21 cellular contexts compared by ENCODE assay signal in the genomic region with DNA sequence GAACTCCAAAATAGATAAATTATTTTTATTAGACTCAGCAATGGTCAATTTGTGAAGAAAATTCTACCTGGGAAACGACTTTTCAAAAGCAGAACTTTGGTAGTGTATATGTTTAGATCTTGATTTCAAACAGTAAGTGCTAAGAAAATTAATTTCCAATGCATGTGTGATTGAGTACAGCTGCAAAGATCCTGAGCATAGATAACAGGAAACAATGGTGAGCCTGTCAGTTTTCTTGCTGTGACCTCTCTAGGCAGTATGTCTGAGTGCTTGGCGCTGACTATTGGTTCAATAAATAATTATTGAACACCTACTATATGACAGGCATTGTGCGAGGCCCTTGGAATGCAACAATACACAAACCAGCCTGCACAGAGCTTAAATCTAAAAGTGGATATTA.
"Had no signal": no experiment of that assay in that cellular context is flagged by ENCODE, and none has a peak within 500 bp of the region (broad histone marks: within the 10 kb centered on the region; RNA-seq: fewer than 3 reads in every experiment).

No MANE protein-coding gene starts in this region.

- H3K4me2 ChIP-seq: smooth muscle cell had no signal

- H3K27me3 Mint-ChIP-seq: naive thymus-derived CD4-positive, alpha-beta T cell had no signal

- H3K36me3 Mint-ChIP-seq: naive thymus-derived CD4-positive, alpha-beta T cell; stimulated activated effector memory CD8-positive, alpha-beta T cell treated with anti-CD3 and anti-CD28 coated beads, Interleukin-12 subunit alpha, Interleukin-12 subunit beta, amount 100 ng/mL, for 72 hours had no signal

- H3K36me3 ChIP-seq: prostate gland, right atrium auricular region, stomach, thyroid gland, vagina had no signal

- H3K4me1 ChIP-seq: prostate gland, right atrium auricular region, stomach, thyroid gland, vagina had no signal

- H3K4me1 Mint-ChIP-seq: immature natural killer cell; naive thymus-derived CD4-positive, alpha-beta T cell; stimulated activated effector memory CD8-positive, alpha-beta T cell treated with anti-CD3 and anti-CD28 coated beads, Interleukin-12 subunit alpha, Interleukin-12 subunit beta, amount 100 ng/mL, for 72 hours had no signal

- H3K4me3 ChIP-seq: dorsolateral prefrontal cortex, prostate gland, right atrium auricular region, smooth muscle cell, stomach, thyroid gland, vagina had no signal

- H3K27ac ChIP-seq: prostate gland, right atrium auricular region, stomach, thyroid gland, vagina had no signal

- H3K9me3 Mint-ChIP-seq: nephron progenitor cell had no signal

- ATAC-seq: left lobe of liver; naive thymus-derived CD4-positive, alpha-beta T cell; sciatic nerve; stimulated activated effector memory CD8-positive, alpha-beta T cell treated with anti-CD3 and anti-CD28 coated beads, Interleukin-12 subunit alpha, Interleukin-12 subunit beta, amount 100 ng/mL, for 72 hours had no signal

- H3K27ac Mint-ChIP-seq: immature natural killer cell; naive thymus-derived CD4-positive, alpha-beta T cell; nephron progenitor cell; stimulated activated effector memory CD8-positive, alpha-beta T cell treated with anti-CD3 and anti-CD28 coated beads, Interleukin-12 subunit alpha, Interleukin-12 subunit beta, amount 100 ng/mL, for 72 hours had no signal

- H3K4me3 Mint-ChIP-seq: immature natural killer cell; naive thymus-derived CD4-positive, alpha-beta T cell; nephron progenitor cell; stimulated activated effector memory CD8-positive, alpha-beta T cell treated with anti-CD3 and anti-CD28 coated beads, Interleukin-12 subunit alpha, Interleukin-12 subunit beta, amount 100 ng/mL, for 72 hours had no signal

- H3K9me3 ChIP-seq: prostate gland, right atrium auricular region, stomach, thyroid gland, vagina had no signal

- H3K27me3 ChIP-seq: dorsolateral prefrontal cortex, right atrium auricular region, stomach, thyroid gland, vagina had no signal

- DNase-seq: dorsolateral prefrontal cortex; effector CD4-positive, alpha-beta T cell; immature natural killer cell; islet precursor cell; mesendoderm; naive thymus-derived CD4-positive, alpha-beta T cell; nephron progenitor cell; stimulated activated CD4-positive, alpha-beta T cell treated with anti-CD3 and anti-CD28 coated beads, Interleukin-12 subunit alpha, Interleukin-12 subunit beta, amount 100 ng/mL, for 4 hours; stimulated activated CD4-positive, alpha-beta T cell treated with anti-CD3 and anti-CD28 coated beads, Interleukin-1b, Interleukin-23, amount 100 ng/mL, for 48 hours; stimulated activated CD4-positive, alpha-beta T cell treated with anti-CD3 and anti-CD28 coated beads, Interleukin-4, amount 100 ng/mL, for 1 hour; stimulated activated naive CD4-positive, alpha-beta T cell treated with Interleukin-2 at 50 U/mL for 16 hours; stomach; thyroid gland; trophoblast cell had no signal
